8 cellular contexts compared by ENCODE assay signal in genomic region chr16:66740533-66740932, GRCh38. TPM values are rescaled to one million over a fixed set of nuclear protein-coding genes. Genes with fewer than 3 reads are reported as not detected.
DNase-seq lines count a peak whose midpoint lies in the region; ATAC-seq and TF ChIP-seq lines count a peak whose summit lies in the region.

No MANE protein-coding gene starts in this region.

- TF ChIP-seq CTCF in VCaP (conservative IDR thresholded peaks at IDR 0.05) (no peak), gastroesophageal sphincter (IDR thresholded peaks at IDR 0.05) (no peak), gastrocnemius medialis (IDR thresholded peaks at IDR 0.05 in 4 of 5, conservative IDR thresholded peaks at IDR 0.05 in 1 of 5) (no peak)

- 46 to 53% methylated on average over 2 of the region's 2 CpGs for WGBS in GM23248 (ENCODE audit: low coverage in 1 of 2, low lambda C conversion rate in 2 of 2, missing lambda C conversion rate in 2 of 2), 2 experiments
- 25 to 28% methylated on average over 2 of the region's 2 CpGs for WGBS in gastroesophageal sphincter (ENCODE audit: low coverage in 1 of 2), 2 donors

- no peak overlapping the region for H2AFZ ChIP-seq in GM23248

- H3K4me3 ChIP-seq in GM23248: no peak overlapping the region
- H3K4me3 ChIP-seq in gastroesophageal sphincter: no peak overlapping the region
- H3K4me3 ChIP-seq in gastrocnemius medialis: no peak overlapping the region

- H3K79me2 ChIP-seq in GM23248 (ENCODE audit: insufficient read depth): peaks cover 92% of the 10 kb centered on the region

- peaks cover 48% of the 10 kb centered on the region for H3K36me3 ChIP-seq in GM23248 (ENCODE audit: low read depth)
- peaks cover 0 to 82% of the 10 kb centered on the region in 2 donors for H3K36me3 ChIP-seq in gastroesophageal sphincter
- peaks cover 3 to 47% of the 10 kb centered on the region in 2 donors for H3K36me3 ChIP-seq in gastrocnemius medialis

- H3K9me2 ChIP-seq in GM23248 (ENCODE audit: insufficient read depth): no peaks in the 10 kb centered on the region

- no peak for TF ChIP-seq POLR2A in gastroesophageal sphincter (IDR thresholded peaks at IDR 0.05)
- TF ChIP-seq POLR2A in gastrocnemius medialis (IDR thresholded peaks at IDR 0.05): no peak

- H3K9me3 ChIP-seq in GM23248 (ENCODE audit: low read depth): no peaks in the 10 kb centered on the region
- H3K9me3 ChIP-seq in gastroesophageal sphincter: no peaks in the 10 kb centered on the region
- H3K9me3 ChIP-seq in gastrocnemius medialis: no peaks in the 10 kb centered on the region

- H3K27ac ChIP-seq in GM23248: peak overlapping the region; percentile 91
- H3K27ac ChIP-seq in VCaP: peak overlapping the region; percentile 65; the same call in 1 of the 2 replicates
- H3K27ac ChIP-seq in gastroesophageal sphincter: peak overlapping the region; percentile 77 to 83 (median 80)
- H3K27ac ChIP-seq in gastrocnemius medialis: peak overlapping the region; percentile 77 to 88 (median 84)

- no peak for TF ChIP-seq EP300 in gastroesophageal sphincter (IDR thresholded peaks at IDR 0.05)

- intact Hi-C loops in gastrocnemius medialis (cut with DNase I; ENCODE audit: low total_unique reads): loop anchor here (5.0 kb wide), 1 partner anchor 92 kb away; the partner anchor contains the start of gene NAE1

- H3K27me3 ChIP-seq in GM23248 (replicated peaks; ENCODE audit: insufficient read depth) (no peaks in the 10 kb centered on the region), gastroesophageal sphincter (no peaks in the 10 kb centered on the region), gastrocnemius medialis (no peaks in the 10 kb centered on the region)

- in situ Hi-C loops in GM23248 (cut with MboI) (no loop called here), gastrocnemius medialis (cut with MboI; ENCODE audit: low sequenced_read_pairs in 4 of 4) (no loop called here)

- H3K4me1 ChIP-seq in GM23248 (ENCODE audit: insufficient read depth): peaks cover 39% of the 10 kb centered on the region
- H3K4me1 ChIP-seq in gastroesophageal sphincter: peaks cover 14 to 70% (median 27%) of the 10 kb centered on the region in 3 donors
- H3K4me1 ChIP-seq in gastrocnemius medialis: peaks cover 48 to 50% of the 10 kb centered on the region in 2 donors

- H3F3A ChIP-seq in GM23248 (ENCODE audit: insufficient read depth): peaks cover 40% of the 10 kb centered on the region

- H3K4me2 ChIP-seq in GM23248 (ENCODE audit: unreplicated experiment): peak overlapping the region; percentile 54

- peak; percentile 73 for DNase-seq in GM23248
- no peak for DNase-seq in gastrocnemius medialis
- DNase-seq in epidermal melanocyte (ENCODE audit: insufficient read length, low spot score): no peak
- no peak for DNase-seq in NK-92 treated with Interleukin-12 subunit alpha and Interleukin-12 subunit beta, amount 100 ng/mL, for 24 hours (lab: John Stamatoyannopoulos, UW)
- no peak for DNase-seq in cortex of kidney (lab: John Stamatoyannopoulos, UW)

- H4K20me1 ChIP-seq in GM23248 (ENCODE audit: insufficient read depth): no peaks in the 10 kb centered on the region

- ATAC-seq in gastroesophageal sphincter (no peak), gastrocnemius medialis (peak; percentile 62 to 66), GM19035 (IDR thresholded peaks at IDR 0.05; ENCODE audit: unreplicated experiment) (no peak)

- peak overlapping the region; percentile 72 for H3K9ac ChIP-seq in GM23248

RNA-seq across cellular contexts. Expression of gene DYNC1LI2, which starts 10.9 kb away (rescaled TPM):
- total RNA-seq in GM23248 (2014; rRNA removed; shearing (Covaris generic)): 80.6 and 89.2 TPM in 2 replicates
- 173 TPM in 2 replicates for polyA plus RNA-seq in GM23248 (2016; fragmentation: Nextera tagmentation; extraction: Ambion mirVana)
- total RNA-seq in gastroesophageal sphincter (100 to 1,000 TPM; 202 to 292 (median 219) TPM), gastrocnemius medialis (10 to 100 TPM; 57.4 to 80.3 (median 62.6) TPM)

RNA-seq across cellular contexts. Expression of gene CMTM4, which starts 44.0 kb away (rescaled TPM):
- 19.5 and 21.1 TPM in 2 replicates for total RNA-seq in GM23248 (2014; rRNA removed; shearing (Covaris generic))
- polyA plus RNA-seq in GM23248 (2016; fragmentation: Nextera tagmentation; extraction: Ambion mirVana): 3.2 and 3.5 TPM in 2 replicates
- total RNA-seq in gastroesophageal sphincter (10 to 100 TPM; 12.7 to 21.2 (median 17.2) TPM), gastrocnemius medialis (10 to 100 TPM in 1 of 4 donors, 1 to 10 TPM in 3; 5.7 to 15.0 (median 7.2) TPM)

Comparison
In these comparisons a context has a peak if more than half of its experiments do, and no peak if none do; other contexts are left out.
1. ATAC-seq: peak in gastrocnemius medialis (2 of 2); none in gastroesophageal sphincter (single experiment) and GM19035 (single experiment).
2. Peak in every context shown above with its lines, with median percentiles within 50 percentile points of each other: H3K27ac ChIP-seq.